9 cellular contexts compared by ENCODE assay signal in the genomic region with DNA sequence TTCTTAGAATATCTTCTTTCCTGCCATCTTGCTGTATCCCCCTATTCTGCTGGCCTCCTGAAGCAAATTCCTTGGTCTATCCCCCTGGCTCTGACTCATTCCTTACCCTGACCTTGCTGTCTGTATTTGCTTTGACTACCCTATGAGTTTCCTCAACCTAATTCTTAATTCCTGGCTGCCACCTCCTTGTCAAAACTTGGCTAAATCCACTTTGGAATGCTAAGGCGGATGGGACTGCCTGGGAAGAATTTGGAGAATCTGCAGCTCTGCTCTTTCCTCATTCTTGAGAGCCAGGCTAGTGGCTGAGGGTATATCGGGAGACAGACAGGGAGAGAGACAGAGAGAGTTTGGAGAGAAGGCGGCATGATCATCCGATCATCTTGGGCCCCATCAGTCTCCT. TPM values are rescaled to one million over a fixed set of nuclear protein-coding genes. Genes with fewer than 3 reads are reported as not detected.
DNase-seq lines count a peak whose midpoint lies in the region; ATAC-seq and TF ChIP-seq lines count a peak whose summit lies in the region.
"Had no signal": no experiment of that assay in that cellular context is flagged by ENCODE, and none has a peak within 500 bp of the region (broad histone marks: within the 10 kb centered on the region; RNA-seq: fewer than 3 reads in every experiment).

No MANE protein-coding gene starts in this region.

- H3K36me3 ChIP-seq in brain microvascular endothelial cell (replicated peaks), result no peaks in the 10 kb centered on the region
- no peaks in the 10 kb centered on the region for H3K36me3 ChIP-seq in transverse colon

- no peak overlapping the region for H3K27ac Mint-ChIP-seq in activated CD8-positive, alpha-beta T cell treated with anti-CD3 and anti-CD28 coated beads, Interleukin-2, amount 10 ng/mL, durations not matched to agents 7 days and 5 days
- H3K27ac Mint-ChIP-seq: activated naive CD4-positive, alpha-beta T cell treated with anti-CD3 and anti-CD28 coated beads, Interleukin-2, amount 10 ng/mL, durations not matched to agents 7 days and 5 days had no signal

- H3K4me3 Mint-ChIP-seq in activated CD8-positive, alpha-beta T cell treated with anti-CD3 and anti-CD28 coated beads, Interleukin-2, amount 10 ng/mL, durations not matched to agents 7 days and 5 days, result no peak overlapping the region
- H3K4me3 Mint-ChIP-seq: activated naive CD4-positive, alpha-beta T cell treated with anti-CD3 and anti-CD28 coated beads, Interleukin-2, amount 10 ng/mL, durations not matched to agents 7 days and 5 days had no signal

- no peak for ATAC-seq in activated CD8-positive, alpha-beta T cell treated with anti-CD3 and anti-CD28 coated beads, Interleukin-2, amount 10 ng/mL, durations not matched to agents 7 days and 5 days

- TF ChIP-seq EP300 in transverse colon (IDR thresholded peaks at IDR 0.05; ENCODE audit: low read depth), result no peak

- H3K4me1 ChIP-seq in transverse colon, result peaks cover 0 to 10% (median 0%) of the 10 kb centered on the region in 4 donors

- H3K9me3 Mint-ChIP-seq in activated CD8-positive, alpha-beta T cell treated with anti-CD3 and anti-CD28 coated beads, Interleukin-2, amount 10 ng/mL, durations not matched to agents 7 days and 5 days (ENCODE audit: insufficient read depth), result no peaks in the 10 kb centered on the region
- H3K9me3 Mint-ChIP-seq: activated naive CD4-positive, alpha-beta T cell treated with anti-CD3 and anti-CD28 coated beads, Interleukin-2, amount 10 ng/mL, durations not matched to agents 7 days and 5 days had no signal

- no peak for TF ChIP-seq CTCF in brain microvascular endothelial cell (IDR thresholded peaks at IDR 0.05; ENCODE audit: low read depth, low read length, missing control alignments)
- TF ChIP-seq CTCF in transverse colon (IDR thresholded peaks at IDR 0.05), result no peak

- H3K27me3 Mint-ChIP-seq in activated CD8-positive, alpha-beta T cell treated with anti-CD3 and anti-CD28 coated beads, Interleukin-2, amount 10 ng/mL, durations not matched to agents 7 days and 5 days (ENCODE audit: low read depth), result peaks cover 3% of the 10 kb centered on the region

- CTCF ChIA-PET in activated CD8-positive, alpha-beta T cell treated with anti-CD3 and anti-CD28 coated beads, Interleukin-2, amount 10 ng/mL, durations not matched to agents 7 days and 5 days (lab: Charles Lee), result no interaction called here

- no peaks in the 10 kb centered on the region for H3K9me3 ChIP-seq in transverse colon

- peak overlapping the region; percentile 32 for H3K4me3 ChIP-seq in brain microvascular endothelial cell (ENCODE audit: low read depth, low read length)
- no peak overlapping the region for H3K4me3 ChIP-seq in transverse colon

- H3K27me3 ChIP-seq in brain microvascular endothelial cell (replicated peaks) (no peaks in the 10 kb centered on the region), transverse colon (no peaks in the 10 kb centered on the region)

- TF ChIP-seq POLR2A in transverse colon (IDR thresholded peaks at IDR 0.05), result no peak

- H3K27ac ChIP-seq in brain microvascular endothelial cell (peak overlapping the region; percentile 96), transverse colon (peak overlapping the region; percentile 13 to 64 (median 52))

- intact Hi-C loops in transverse colon (cut with DNase I; ENCODE audit: low total_unique reads), result no loop called here

- no peaks in the 10 kb centered on the region for H3K4me1 Mint-ChIP-seq in activated CD8-positive, alpha-beta T cell treated with anti-CD3 and anti-CD28 coated beads, Interleukin-2, amount 10 ng/mL, durations not matched to agents 7 days and 5 days (ENCODE audit: low read depth)
- H3K4me1 Mint-ChIP-seq: activated naive CD4-positive, alpha-beta T cell treated with anti-CD3 and anti-CD28 coated beads, Interleukin-2, amount 10 ng/mL, durations not matched to agents 7 days and 5 days had no signal

- no peaks in the 10 kb centered on the region for H3K36me3 Mint-ChIP-seq in activated CD8-positive, alpha-beta T cell treated with anti-CD3 and anti-CD28 coated beads, Interleukin-2, amount 10 ng/mL, durations not matched to agents 7 days and 5 days (ENCODE audit: low read depth)
- H3K36me3 Mint-ChIP-seq: activated naive CD4-positive, alpha-beta T cell treated with anti-CD3 and anti-CD28 coated beads, Interleukin-2, amount 10 ng/mL, durations not matched to agents 7 days and 5 days had no signal

- in situ Hi-C loops in brain microvascular endothelial cell (cut with HindIII; ENCODE audit: low pct_ligation_motif_present, low sequenced_read_pairs) (no loop called here), transverse colon (cut with MboI; ENCODE audit: low pct_ligation_motif_present in 1 of 4, low pct_unique_long_range_greater_than_20kb in 1 of 4, low sequenced_read_pairs in 3 of 4) (no loop called here)

- WGBS in transverse colon (ENCODE audit: low coverage in 1 of 2), 2 donors, result 40 to 89% methylated on average over 2 to 4 of the region's 4 CpGs

- peak; percentile 99 for DNase-seq in HS-27A (ENCODE audit: low read depth)
- DNase-seq in brain microvascular endothelial cell, result peak; percentile 90
- DNase-seq in iris pigment epithelial cell (ENCODE audit: low read depth), result peak; percentile 71
- DNase-seq in transverse colon, result no peak
- DNase-seq in NCI-H1417 (lab: John Stamatoyannopoulos, UW), result no peak
- no peak for DNase-seq in activated CD8-positive, alpha-beta T cell treated with anti-CD3 and anti-CD28 coated beads, Interleukin-2, amount 10 ng/mL, durations not matched to agents 7 days and 5 days
- no peak for DNase-seq in DMS53 (lab: John Stamatoyannopoulos, UW)
- no peak for DNase-seq in RPMI8226
- DNase-seq: activated naive CD4-positive, alpha-beta T cell treated with anti-CD3 and anti-CD28 coated beads, Interleukin-2, amount 10 ng/mL, durations not matched to agents 7 days and 5 days had no signal

- POLR2A ChIA-PET in activated CD8-positive, alpha-beta T cell treated with anti-CD3 and anti-CD28 coated beads, Interleukin-2, amount 10 ng/mL, durations not matched to agents 7 days and 5 days (lab: Charles Lee), result no interaction called here

RNA-seq across cellular contexts. Expression of a gene that starts 24.4 kb away (rescaled TPM):
- 10 to 100 TPM in 1 of 4 donors, 1 to 10 TPM in 3; 4.8 to 10.1 (median 7.8) TPM for total RNA-seq in transverse colon
- not detected for total RNA-seq in activated CD8-positive, alpha-beta T cell treated with anti-CD3 and anti-CD28 coated beads, Interleukin-2, amount 10 ng/mL, durations not matched to agents 7 days and 5 days

Comparison
In these comparisons a context has a peak if more than half of its experiments do, and no peak if none do; other contexts are left out.
1. DNase-seq: peak in HS-27A (single experiment), brain microvascular endothelial cell (single experiment) and iris pigment epithelial cell (single experiment); none in transverse colon (single experiment), NCI-H1417 (0 of 3), activated CD8-positive, alpha-beta T cell treated with anti-CD3 and anti-CD28 coated beads, Interleukin-2, amount 10 ng/mL, durations not matched to agents 7 days and 5 days (single experiment), DMS53 (single experiment) and RPMI8226 (single experiment).
2. RNA of a gene that starts 24.4 kb away (total RNA-seq): 4.8 to 10.1 TPM in transverse colon; not detected in activated CD8-positive, alpha-beta T cell treated with anti-CD3 and anti-CD28 coated beads, Interleukin-2, amount 10 ng/mL, durations not matched to agents 7 days and 5 days; every median in the first group is over 4 times any median in the second.